8 cellular contexts compared by ENCODE assay signal in genomic region chr16:85557976-85558589, GRCh38. TPM values are rescaled to one million over a fixed set of nuclear protein-coding genes. Genes with fewer than 3 reads are reported as not detected.
DNase-seq lines count a peak whose midpoint lies in the region; ATAC-seq, FAIRE-seq and TF ChIP-seq lines count a peak whose summit lies in the region.

No MANE protein-coding gene starts in this region.

- intact Hi-C loops in heart left ventricle (cut with DNase I) = loop anchor here in 7 of 10 donors (2.0 to 10.0 kb wide), 8 partner anchors 36 to 433 kb away; partner anchors contain the start of gene GSE1 (in 1 of the 7)
- intact Hi-C loops in left ventricle myocardium superior (cut with micrococcal nuclease) = loop anchor here (10.0 kb wide), 1 partner anchor 47 kb away; no protein-coding TSS in a partner anchor
- intact Hi-C loops in pancreas (cut with DNase I) = no loop called here

- ATAC-seq in heart left ventricle (no peak), left ventricle myocardium superior (no peak), pancreas (peak; percentile 40 to 58 (median 48)), GM18502 (IDR thresholded peaks at IDR 0.05; ENCODE audit: poor library complexity, unreplicated experiment) (no peak), HG03095 (IDR thresholded peaks at IDR 0.05; ENCODE audit: unreplicated experiment) (no peak)

- H3K27me3 ChIP-seq in heart left ventricle (no peaks in the 10 kb centered on the region), OCI-LY1 (ENCODE audit: insufficient read depth, low read length) (no peaks in the 10 kb centered on the region), esophagus (ENCODE audit: control insufficient read depth in 1 of 2, insufficient read depth in 2 of 2, low read length in 2 of 2) (no peaks in the 10 kb centered on the region), pancreas (no peaks in the 10 kb centered on the region)

- H3K36me3 ChIP-seq in heart left ventricle (no peaks in the 10 kb centered on the region), OCI-LY1 (ENCODE audit: insufficient read depth, low read length) (no peaks in the 10 kb centered on the region), esophagus (ENCODE audit: control insufficient read depth in 2 of 2, insufficient read depth in 2 of 2, low read length in 1 of 2) (no peaks in the 10 kb centered on the region), pancreas (no peaks in the 10 kb centered on the region)

- peak overlapping the region; percentile 93; the same call in 1 of the 2 replicates for H3K9ac ChIP-seq in OCI-LY1 (ENCODE audit: low read length)

- no peaks in the 10 kb centered on the region for H3K9me2 ChIP-seq in OCI-LY1 (ENCODE audit: low read depth, low read length)

- H4K20me1 ChIP-seq in OCI-LY1 (ENCODE audit: insufficient read depth, low read length) = no peaks in the 10 kb centered on the region

- H3K4me2 ChIP-seq in OCI-LY1 (ENCODE audit: low read length) = peak overlapping the region; percentile 69

- 21 to 26% (median 22%) methylated on average over 11 to 12 of the region's 12 CpGs for WGBS in heart left ventricle, 4 donors
- WGBS in esophagus, 2 donors = 11 to 12% methylated on average over 12 of the region's 12 CpGs
- WGBS in pancreas, 2 donors = 2 to 3% methylated on average over 12 of the region's 12 CpGs

- peak overlapping the region in 9 of 12 donors; percentile 13 to 89 (median 76) for H3K4me3 ChIP-seq in heart left ventricle
- H3K4me3 ChIP-seq in OCI-LY1 (ENCODE audit: low read depth, low read length, poor library complexity, severe bottlenecking) = peak overlapping the region; percentile 94
- peak overlapping the region in 1 of 2 donors; percentile 5 for H3K4me3 ChIP-seq in esophagus (ENCODE audit: low read depth in 1 of 2, low read length in 2 of 2)
- H3K4me3 ChIP-seq in pancreas = peak overlapping the region; percentile 16 to 86 (median 70)

- DNase-seq in heart left ventricle (peak in 1 of 5 donors; percentile 20), left ventricle myocardium superior (no peak), pancreas (peak in 4 of 6 donors; percentile 41 to 59 (median 57)), middle frontal gyrus (ENCODE audit: extremely low spot score, low spot score) (no peak)

- H3F3A ChIP-seq in OCI-LY1 (ENCODE audit: insufficient read depth, low read length) = no peaks in the 10 kb centered on the region

- peaks cover 0 to 83% (median 42%) of the 10 kb centered on the region in 12 donors for H3K4me1 ChIP-seq in heart left ventricle
- H3K4me1 ChIP-seq in OCI-LY1 (ENCODE audit: insufficient read depth, low read length, severe bottlenecking) = peaks cover 49% of the 10 kb centered on the region
- peaks cover 7 to 14% of the 10 kb centered on the region in 2 donors for H3K4me1 ChIP-seq in esophagus (ENCODE audit: control insufficient read depth in 2 of 2, insufficient read depth in 2 of 2, low read length in 1 of 2)
- H3K4me1 ChIP-seq in pancreas = peaks cover 10 to 32% (median 16%) of the 10 kb centered on the region in 3 donors

- no peak for FAIRE-seq in pancreas (lab: Jason Lieb, UNC)

- no peak for TF ChIP-seq POLR2A in heart left ventricle (IDR thresholded peaks at IDR 0.05)

- H2AFZ ChIP-seq in OCI-LY1 (ENCODE audit: low read length) = no peak overlapping the region

- H3K79me2 ChIP-seq in OCI-LY1 (ENCODE audit: insufficient read depth, low read length) = peaks cover 17% of the 10 kb centered on the region; the same call in 1 of the 2 replicates

- TF ChIP-seq CTCF in heart left ventricle (IDR thresholded peaks at IDR 0.05) = no peak
- TF ChIP-seq CTCF in OCI-LY1 (IDR thresholded peaks at IDR 0.05; ENCODE audit: low read length) = no peak
- TF ChIP-seq CTCF in pancreas (IDR thresholded peaks at IDR 0.05) = no peak

- peak overlapping the region in 11 of 12 donors; percentile 86 to 99 (median 90) for H3K27ac ChIP-seq in heart left ventricle
- peak overlapping the region; percentile 89 for H3K27ac ChIP-seq in OCI-LY1 (ENCODE audit: low read depth, low read length, poor library complexity, severe bottlenecking)
- H3K27ac ChIP-seq in esophagus (ENCODE audit: low read depth in 2 of 2, low read length in 1 of 2) = peak overlapping the region; percentile 32 to 70
- peak overlapping the region; percentile 76 to 96 (median 91) for H3K27ac ChIP-seq in pancreas

- H3K9me3 ChIP-seq in heart left ventricle (no peaks in the 10 kb centered on the region), OCI-LY1 (ENCODE audit: low read length) (no peaks in the 10 kb centered on the region), esophagus (ENCODE audit: control insufficient read depth in 2 of 2, insufficient read depth in 1 of 2, low read depth in 1 of 2, low read length in 1 of 2) (no peaks in the 10 kb centered on the region), pancreas (no peaks in the 10 kb centered on the region)

RNA-seq across cellular contexts. Expression of gene GSE1, which starts 55.0 kb away (rescaled TPM):
- 10 to 100 TPM; 23.4 to 48.4 (median 38.5) TPM for total RNA-seq in heart left ventricle
- 10 to 100 TPM; 18.1 to 35.3 TPM for polyA plus RNA-seq in heart left ventricle
- total RNA-seq in left ventricle myocardium superior = 40.4 TPM
- 10 to 100 TPM in 1 of 2 donors, 1 to 10 TPM in 1; 8.9 to 19.6 TPM for polyA plus RNA-seq in esophagus
- 10 to 100 TPM; 32.0 to 50.3 (median 41.9) TPM for total RNA-seq in pancreas
- polyA plus RNA-seq in pancreas = 10 to 100 TPM; 32.9 to 61.5 TPM

Comparison
In these comparisons a context has a peak if more than half of its experiments do, and no peak if none do; other contexts are left out.
1. ATAC-seq: peak in pancreas (4 of 4); none in heart left ventricle (0 of 4), left ventricle myocardium superior (single experiment), GM18502 (single experiment) and HG03095 (single experiment).
2. DNase-seq: peak in pancreas (4 of 6); none in left ventricle myocardium superior (single experiment) and middle frontal gyrus (single experiment).
3. intact Hi-C loops: an anchor here in heart left ventricle (2.0 to 10.0 kb wide) and left ventricle myocardium superior (10.0 kb wide); none called in pancreas.
4. Peak in every context shown above with its lines, with median percentiles within 50 percentile points of each other: H3K27ac ChIP-seq.